ENCODE assay signal across 10 cellular contexts in genomic region chr11:125873881-125874555, GRCh38. TPM values are rescaled to one million over a fixed set of nuclear protein-coding genes. Genes with fewer than 3 reads are reported as not detected.
DNase-seq lines count a peak whose midpoint lies in the region; ATAC-seq and TF ChIP-seq lines count a peak whose summit lies in the region.
"Had no signal": no experiment of that assay in that cellular context is flagged by ENCODE, and none has a peak within 500 bp of the region (broad histone marks: within the 10 kb centered on the region; RNA-seq: fewer than 3 reads in every experiment).

No MANE protein-coding gene starts in this region.

- no peaks in the 10 kb centered on the region for H3K36me3 ChIP-seq in fibroblast of lung (ENCODE audit: control insufficient read depth, insufficient read depth, low read length)
- H3K36me3 ChIP-seq: BLaER1 had no signal

- peak overlapping the region; percentile 80 for H3K4me2 ChIP-seq in fibroblast of lung (ENCODE audit: extremely low read depth, insufficient read depth, low read length)
- H3K4me2 ChIP-seq: BLaER1 had no signal

- H3K9ac ChIP-seq in fibroblast of lung (ENCODE audit: insufficient read depth, low read length): no peak overlapping the region
- H3K9ac ChIP-seq: BLaER1 had no signal

- peaks cover 7% of the 10 kb centered on the region for H3K9me3 Mint-ChIP-seq in nephron progenitor cell

- no peak overlapping the region for H3K27ac Mint-ChIP-seq in nephron progenitor cell

- H3K27me3 ChIP-seq in fibroblast of lung (ENCODE audit: control insufficient read depth, insufficient read depth, low read length): no peaks in the 10 kb centered on the region
- H3K27me3 ChIP-seq: BLaER1 had no signal

- DNase-seq in RPMI7951 (ENCODE audit: low read depth) (peak; percentile 29), fibroblast of lung (ENCODE audit: low read depth in 2 of 2) (no peak), nephron progenitor cell (no peak), COR-L47 (lab: John Stamatoyannopoulos, UW) (no peak)

- TF ChIP-seq CTCF in fibroblast of lung (conservative IDR thresholded peaks at IDR 0.05 in 1 of 2, IDR thresholded peaks at IDR 0.05 in 1 of 2; ENCODE audit: low read depth in 1 of 2, low read length in 2 of 2) (no peak), nephron progenitor cell (IDR thresholded peaks at IDR 0.05) (no peak)

- H3K4me1 ChIP-seq in fibroblast of lung (ENCODE audit: control insufficient read depth, extremely low read depth, insufficient read depth, low read length): no peaks in the 10 kb centered on the region
- H3K4me1 ChIP-seq: BLaER1 had no signal

- H3K4me3 Mint-ChIP-seq in nephron progenitor cell: peak overlapping the region; percentile 56

- H3K27ac ChIP-seq in fibroblast of lung (ENCODE audit: insufficient read depth, low read length): no peak overlapping the region
- H3K27ac ChIP-seq: BLaER1 had no signal

- H3K79me2 ChIP-seq in fibroblast of lung (ENCODE audit: control insufficient read depth, insufficient read depth, low read length): no peaks in the 10 kb centered on the region

- peak overlapping the region; percentile 73 for H2AFZ ChIP-seq in fibroblast of lung (ENCODE audit: low read length)

- H3K27me3 Mint-ChIP-seq in nephron progenitor cell (ENCODE audit: low read depth, poor library complexity): peaks cover 24% of the 10 kb centered on the region

- peak; percentile 5 for ATAC-seq in GM21619 (IDR thresholded peaks at IDR 0.05; ENCODE audit: unreplicated experiment)
- ATAC-seq in HG03442 (IDR thresholded peaks at IDR 0.05; ENCODE audit: unreplicated experiment): no peak
- ATAC-seq in GM18868 (IDR thresholded peaks at IDR 0.05; ENCODE audit: unreplicated experiment): no peak
- ATAC-seq in HG02610 (IDR thresholded peaks at IDR 0.05; ENCODE audit: unreplicated experiment): no peak

- no peaks in the 10 kb centered on the region for H4K20me1 ChIP-seq in fibroblast of lung (ENCODE audit: control insufficient read depth, extremely low read depth, insufficient read depth, low read length)
- H4K20me1 ChIP-seq: BLaER1 had no signal

- no peaks in the 10 kb centered on the region for H3K9me3 ChIP-seq in fibroblast of lung (ENCODE audit: control insufficient read depth, insufficient read depth, low read depth, low read length)

- H3K36me3 Mint-ChIP-seq in nephron progenitor cell (ENCODE audit: low read depth): no peaks in the 10 kb centered on the region

- H3K4me1 Mint-ChIP-seq in nephron progenitor cell: peaks cover 6% of the 10 kb centered on the region

- peak overlapping the region in 2 of 4 experiments; percentile 52 to 64 for H3K4me3 ChIP-seq in fibroblast of lung (replicated peaks in 1 of 4; ENCODE audit: control extremely low read depth in 1 of 4, insufficient read depth in 1 of 4, low read depth in 3 of 4, low read length in 4 of 4)
- H3K4me3 ChIP-seq: BLaER1 had no signal

RNA-seq across cellular contexts. Expression of gene HYLS1, which starts 13.4 kb away (rescaled TPM):
- total RNA-seq in RPMI7951 (2014; rRNA removed; shearing (Covaris generic)): 30.2 and 36.4 TPM in 2 replicates
- total RNA-seq in fibroblast of lung: 5.6 and 6.3 TPM in 2 replicates
- polyA plus RNA-seq in fibroblast of lung: 6.8 and 11.8 TPM in 2 replicates
- polyA plus RNA-seq in fibroblast of lung (2012): 4.8 and 8.9 TPM in 2 replicates
- 0.48 and 1.7 TPM in 2 replicates for polyA minus RNA-seq in fibroblast of lung (ENCODE audit: low replicate concordance)

RNA-seq across cellular contexts. Expression of gene PUS3, which starts 29.0 kb away (rescaled TPM):
- total RNA-seq in RPMI7951 (2014; rRNA removed; shearing (Covaris generic)): 11.5 and 12.1 TPM in 2 replicates
- 14.0 and 14.9 TPM in 2 replicates for total RNA-seq in fibroblast of lung
- 15.3 and 16.0 TPM in 2 replicates for polyA plus RNA-seq in fibroblast of lung
- polyA plus RNA-seq in fibroblast of lung (2012): 12.2 and 14.1 TPM in 2 replicates
- polyA minus RNA-seq in fibroblast of lung (ENCODE audit: low replicate concordance): 1.7 and 5.4 TPM in 2 replicates

RNA-seq across cellular contexts. Expression of gene DDX25, which starts 30.3 kb away (rescaled TPM):
- total RNA-seq in RPMI7951 (2014; rRNA removed; shearing (Covaris generic)): 0.10 and 0.36 TPM in 2 replicates
- total RNA-seq in fibroblast of lung: not detected in 2 replicates
- polyA plus RNA-seq in fibroblast of lung: not detected in 2 replicates
- not detected in 2 replicates for polyA plus RNA-seq in fibroblast of lung (2012)
- not detected in 2 replicates for polyA minus RNA-seq in fibroblast of lung (ENCODE audit: low replicate concordance)
- total RNA-seq: H4 had no signal

RNA-seq across cellular contexts. Expression of gene PATE4, which starts 40.9 kb away (rescaled TPM):
- not detected in 2 replicates for total RNA-seq in RPMI7951 (2014; rRNA removed; shearing (Covaris generic))
- not detected in 2 replicates for total RNA-seq in fibroblast of lung
- polyA plus RNA-seq in fibroblast of lung: not detected in 2 replicates
- polyA plus RNA-seq in fibroblast of lung (2012): not detected in 2 replicates
- not detected in 2 replicates for polyA minus RNA-seq in fibroblast of lung (ENCODE audit: low replicate concordance)
- total RNA-seq: H4 had no signal
